8 cellular contexts compared by ENCODE assay signal in the genomic region with DNA sequence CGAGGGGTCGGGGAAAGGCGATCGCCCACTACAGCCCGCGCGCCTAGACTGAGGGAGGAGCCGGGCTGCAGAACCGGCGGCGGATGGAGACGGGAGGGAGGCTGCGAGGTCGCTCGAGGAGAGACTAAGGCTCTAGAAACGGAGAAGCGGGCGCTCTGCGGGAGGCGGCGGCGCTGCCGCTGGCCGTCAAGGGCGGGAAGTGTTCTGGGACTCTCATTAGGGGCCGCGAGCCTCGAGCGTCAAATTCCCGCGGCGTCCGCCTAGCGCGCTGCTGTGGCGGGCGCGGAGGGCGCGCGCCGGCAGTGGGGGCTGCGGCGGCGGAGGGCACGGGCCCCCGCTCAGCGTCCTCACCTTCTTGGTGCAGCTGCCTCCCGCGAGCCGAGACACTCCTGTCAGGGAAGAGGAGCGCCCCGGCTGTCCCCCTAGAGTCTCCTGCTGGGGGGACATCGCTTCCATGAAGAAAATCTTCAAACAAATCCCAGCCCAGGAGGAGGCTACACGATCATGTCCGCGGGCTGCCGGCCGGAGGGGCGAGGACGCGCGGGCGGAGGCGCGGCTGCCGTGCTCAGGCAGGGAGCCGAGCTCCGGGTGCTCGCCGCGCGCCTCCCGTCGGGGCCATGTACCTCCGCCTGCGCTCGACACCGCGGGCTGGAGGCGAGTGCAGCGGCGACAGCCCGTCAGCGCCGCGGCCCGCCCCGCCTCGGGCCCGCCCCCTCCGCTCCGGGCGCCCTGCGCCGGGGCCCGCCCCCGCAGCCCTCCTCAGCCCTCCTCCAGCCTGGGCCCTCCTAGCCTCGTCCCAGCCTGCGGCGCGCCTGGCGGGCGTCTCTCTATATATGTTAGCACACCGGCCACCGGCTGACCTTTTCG. TPM values are rescaled to one million over a fixed set of nuclear protein-coding genes. Genes with fewer than 3 reads are reported as not detected.
DNase-seq lines count a peak whose midpoint lies in the region; ATAC-seq and TF ChIP-seq lines count a peak whose summit lies in the region.

A gene with protein sequence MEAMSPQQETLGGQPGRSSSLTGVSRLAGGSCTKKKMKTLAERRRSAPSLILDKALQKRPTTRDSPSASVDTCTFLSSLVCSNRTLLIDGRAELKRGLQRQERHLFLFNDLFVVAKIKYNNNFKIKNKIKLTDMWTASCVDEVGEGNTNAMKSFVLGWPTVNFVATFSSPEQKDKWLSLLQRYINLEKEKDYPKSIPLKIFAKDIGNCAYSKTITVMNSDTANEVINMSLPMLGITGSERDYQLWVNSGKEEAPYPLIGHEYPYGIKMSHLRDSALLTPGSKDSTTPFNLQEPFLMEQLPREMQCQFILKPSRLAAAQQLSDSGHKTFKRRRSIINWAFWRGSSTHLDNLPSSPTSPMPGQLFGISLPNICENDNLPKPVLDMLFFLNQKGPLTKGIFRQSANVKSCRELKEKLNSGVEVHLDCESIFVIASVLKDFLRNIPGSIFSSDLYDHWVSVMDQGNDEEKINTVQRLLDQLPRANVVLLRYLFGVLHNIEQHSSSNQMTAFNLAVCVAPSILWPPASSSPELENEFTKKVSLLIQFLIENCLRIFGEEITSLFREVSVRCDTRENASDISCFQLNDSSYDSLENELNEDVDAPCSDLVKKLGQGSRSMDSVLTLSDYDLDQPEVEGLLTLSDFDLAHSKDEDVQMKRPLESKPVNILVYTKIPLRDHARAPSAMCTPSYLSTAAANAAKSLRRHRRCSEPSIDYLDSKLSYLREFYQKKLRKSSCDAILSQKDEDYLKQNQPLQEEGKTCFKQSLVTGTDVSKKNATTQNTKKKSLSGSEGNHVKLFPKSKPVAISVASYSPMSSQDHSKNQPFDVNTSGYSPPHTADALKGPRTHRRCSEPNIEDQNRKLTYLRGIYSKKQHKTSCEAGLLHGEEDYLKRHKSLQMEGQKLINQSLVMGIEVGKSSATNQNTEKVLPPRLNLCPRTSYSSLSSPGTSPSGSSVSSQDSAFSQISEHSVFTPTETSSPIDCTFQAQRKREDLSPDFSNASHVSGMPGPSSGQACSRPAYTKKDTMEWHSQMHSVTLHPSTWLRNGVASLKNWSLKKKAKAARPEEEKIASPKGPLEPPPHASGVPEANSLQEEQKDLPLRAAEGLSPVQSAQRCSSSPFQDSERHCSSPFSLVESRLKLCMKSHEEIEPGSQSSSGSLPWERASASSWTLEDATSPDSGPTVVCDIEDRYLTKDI (minus strand): TSS at position 662 of the 867 bp plus-strand sequence. CDS start 206 bp downstream, at position 456.

- no peaks in the 10 kb centered on the region for H3K9me3 ChIP-seq in uterus

- H3K4me1 Mint-ChIP-seq in activated naive CD4-positive, alpha-beta T cell treated with anti-CD3 and anti-CD28 coated beads for 36 hours (ENCODE audit: low read depth): peaks cover 14% of the 10 kb centered on the region

- no peak within 1 kb of the TSS for H3K27ac Mint-ChIP-seq in activated naive CD4-positive, alpha-beta T cell treated with anti-CD3 and anti-CD28 coated beads for 36 hours

- no peaks in the 10 kb centered on the region for H3K4me1 ChIP-seq in uterus

- H3K4me3 ChIP-seq in uterus: peak within 1 kb of the TSS; percentile 41 to 54

- H3K4me3 Mint-ChIP-seq in activated naive CD4-positive, alpha-beta T cell treated with anti-CD3 and anti-CD28 coated beads for 36 hours: peak within 1 kb of the TSS; percentile 70

- CTCF ChIA-PET in activated naive CD4-positive, alpha-beta T cell treated with anti-CD3 and anti-CD28 coated beads for 36 hours (lab: Charles Lee): no interaction called here

- H3K27ac ChIP-seq in uterus: peak within 1 kb of the TSS; percentile 69 to 90

- ATAC-seq in GM19328 (IDR thresholded peaks at IDR 0.05; ENCODE audit: unreplicated experiment) (peak; percentile 86), HG03354 (IDR thresholded peaks at IDR 0.05; ENCODE audit: poor library complexity, severe bottlenecking, unreplicated experiment) (peak; percentile 83), Right ventricle myocardium inferior (peak; percentile 97)

- H3K36me3 Mint-ChIP-seq in activated naive CD4-positive, alpha-beta T cell treated with anti-CD3 and anti-CD28 coated beads for 36 hours (ENCODE audit: low read depth): no peaks in the 10 kb centered on the region

- no peaks in the 10 kb centered on the region for H3K9me3 Mint-ChIP-seq in activated naive CD4-positive, alpha-beta T cell treated with anti-CD3 and anti-CD28 coated beads for 36 hours

- TF ChIP-seq CTCF in uterus (IDR thresholded peaks at IDR 0.05): peak in 2 of 4 experiments; percentile 16 to 29

- DNase-seq in C1 segment of cervical spinal cord (lab: John Stamatoyannopoulos, UW) (peak in 13 of 14 donors; percentile 1 to 77 (median 49)), NCI-H774 (lab: John Stamatoyannopoulos, UW) (peak; percentile 84), Right ventricle myocardium inferior (ENCODE audit: missing footprints) (peak; percentile 79), nucleus accumbens (lab: John Stamatoyannopoulos, UW) (peak in 41 of 56 donors; percentile 17 to 76 (median 54)), uterus (peak; percentile 67 to 77)
- peak; percentile 59 for DNase-seq in activated naive CD4-positive, alpha-beta T cell treated with anti-CD3 and anti-CD28 coated beads for 36 hours

- TF ChIP-seq POLR2A in uterus (IDR thresholded peaks at IDR 0.05): peak; percentile 29 to 74

- H3K36me3 ChIP-seq in uterus: no peaks in the 10 kb centered on the region

- intact Hi-C loops in activated naive CD4-positive, alpha-beta T cell treated with anti-CD3 and anti-CD28 coated beads for 36 hours (cut with micrococcal nuclease): loop anchor here (1.0 to 5.0 kb wide), 4 partner anchors 121 to 715 kb away; no protein-coding TSS in a partner anchor
- intact Hi-C loops in Right ventricle myocardium inferior (cut with DNase I): loop anchor here (10.0 kb wide), 1 partner anchor 513 kb away; no protein-coding TSS in a partner anchor
- intact Hi-C loops in uterus (cut with DNase I; ENCODE audit: low total_unique reads): no loop called here

- peaks cover 48% of the 10 kb centered on the region for H3K27me3 Mint-ChIP-seq in activated naive CD4-positive, alpha-beta T cell treated with anti-CD3 and anti-CD28 coated beads for 36 hours (ENCODE audit: low read depth)

- H3K27me3 ChIP-seq in uterus: no peaks in the 10 kb centered on the region

RNA-seq across cellular contexts. Expression of the gene that starts here (rescaled TPM):
- under 1 TPM; 0.19 to 0.22 TPM for total RNA-seq in activated naive CD4-positive, alpha-beta T cell treated with anti-CD3 and anti-CD28 coated beads for 36 hours
- 0.46 TPM for total RNA-seq in Right ventricle myocardium inferior
- total RNA-seq in uterus: 10 to 100 TPM in 3 of 4 donors, 1 to 10 TPM in 1; 9.0 to 20.3 (median 11.7) TPM

Comparison
In these comparisons a context has a peak if more than half of its experiments do, and no peak if none do; other contexts are left out.
1. Peak in every context shown above with its lines: DNase-seq, ATAC-seq, H3K4me3 ChIP-seq and H3K27ac ChIP-seq.
2. Peak in DNase-seq in activated naive CD4-positive, alpha-beta T cell treated with anti-CD3 and anti-CD28 coated beads for 36 hours; RNA of the gene not detected or under 1 TPM.
3. Peak in DNase-seq and ATAC-seq in Right ventricle myocardium inferior; RNA of the gene not detected or under 1 TPM.